In genomic region chr6:128574413-128574812, GRCh38 we compare ENCODE assay signal across 22 cellular contexts. TPM values are rescaled to one million over a fixed set of nuclear protein-coding genes. Genes with fewer than 3 reads are reported as not detected.
DNase-seq lines count a peak whose midpoint lies in the region; ATAC-seq, FAIRE-seq and TF ChIP-seq lines count a peak whose summit lies in the region.
"Had no signal": no experiment of that assay in that cellular context is flagged by ENCODE, and none has a peak within 500 bp of the region (broad histone marks: within the 10 kb centered on the region; RNA-seq: fewer than 3 reads in every experiment).

No MANE protein-coding gene starts in this region.

- ATAC-seq in GM18867 (IDR thresholded peaks at IDR 0.05; ENCODE audit: unreplicated experiment) = peak; percentile 42
- ATAC-seq in HG02623 (IDR thresholded peaks at IDR 0.05; ENCODE audit: unreplicated experiment) = peak; percentile 69
- ATAC-seq in HG03565 (IDR thresholded peaks at IDR 0.05; ENCODE audit: unreplicated experiment) = peak; percentile 54
- ATAC-seq: activated CD8-positive, alpha-beta T cell treated with anti-CD3 and anti-CD28 coated beads for 36 hours; Right ventricle myocardium inferior had no signal

- H3K36me3 ChIP-seq in thyroid gland (no peaks in the 10 kb centered on the region), hepatocyte (replicated peaks; ENCODE audit: insufficient read depth, low read depth) (no peaks in the 10 kb centered on the region)
- H3K36me3 ChIP-seq: neural progenitor cell had no signal

- no peaks in the 10 kb centered on the region for H4K20me1 ChIP-seq in hepatocyte (ENCODE audit: insufficient read depth, poor library complexity, severe bottlenecking)

- H3K4me2 ChIP-seq in hepatocyte = no peak overlapping the region
- H3K4me2 ChIP-seq: KMS-11, neural progenitor cell had no signal

- H3K27me3 ChIP-seq in thyroid gland = no peaks in the 10 kb centered on the region
- H3K27me3 ChIP-seq in hepatocyte = no peaks in the 10 kb centered on the region
- H3K27me3 ChIP-seq: neural progenitor cell had no signal

- TF ChIP-seq CTCF in thyroid gland (IDR thresholded peaks at IDR 0.05) (no peak), hepatocyte (IDR thresholded peaks at IDR 0.05; ENCODE audit: poor library complexity) (no peak)

- peak; percentile 48 for FAIRE-seq in GM12892 (lab: Jason Lieb, UNC)
- FAIRE-seq: bronchial epithelial cell, endometrium, kidney had no signal

- no peak for DNase-seq in GM12892 (ENCODE audit: insufficient read length)
- no peak for DNase-seq in thyroid gland
- DNase-seq in hepatocyte (ENCODE audit: low spot score) = no peak
- DNase-seq in T1000 (lab: John Stamatoyannopoulos, UW) = no peak
- DNase-seq in GM19238 (ENCODE audit: insufficient read length, low spot score) = no peak
- DNase-seq: activated CD8-positive, alpha-beta T cell treated with anti-CD3 and anti-CD28 coated beads for 36 hours; activated T-cell treated with anti-CD3 and anti-CD28 coated beads for 4 hours; amygdala; cortex of kidney; kidney; NCI-H82; OCI-M1; SW 1271 had no signal

- intact Hi-C loops in thyroid gland (cut with DNase I) = no loop called here

- H3K9me3 ChIP-seq in thyroid gland (no peaks in the 10 kb centered on the region), hepatocyte (ENCODE audit: low read depth) (no peaks in the 10 kb centered on the region)

- H3K27ac ChIP-seq in thyroid gland (no peak overlapping the region), hepatocyte (no peak overlapping the region)
- H3K27ac ChIP-seq: KMS-11, neural progenitor cell had no signal

- H3K4me3 ChIP-seq in thyroid gland (replicated peaks in 1 of 3) = no peak overlapping the region
- no peak overlapping the region for H3K4me3 ChIP-seq in hepatocyte
- H3K4me3 ChIP-seq: lung, neural progenitor cell had no signal

- H3K79me2 ChIP-seq in hepatocyte = no peaks in the 10 kb centered on the region

- H3K9me2 ChIP-seq in hepatocyte (replicated peaks; ENCODE audit: insufficient read depth) = no peaks in the 10 kb centered on the region

- H2AFZ ChIP-seq in hepatocyte = no peak overlapping the region
- H2AFZ ChIP-seq: neural progenitor cell had no signal

- no peaks in the 10 kb centered on the region for H3K4me1 ChIP-seq in thyroid gland
- H3K4me1 ChIP-seq in hepatocyte (ENCODE audit: insufficient read depth) = peaks cover 6% of the 10 kb centered on the region

- no peak for TF ChIP-seq POLR2A in GM12892 (IDR thresholded peaks at IDR 0.05; ENCODE audit: low read depth, low read length)
- TF ChIP-seq POLR2A in thyroid gland (IDR thresholded peaks at IDR 0.05) = no peak

RNA-seq across cellular contexts. Expression of gene PTPRK, which starts 54.0 kb away (rescaled TPM):
- 0.28 TPM for polyA plus RNA-seq in GM12892 (2012; ENCODE audit: missing spikeins)
- total RNA-seq in thyroid gland (10 to 100 TPM; 34.6 to 56.5 (median 47.0) TPM), hepatocyte (78.5 and 80.2 TPM in 2 replicates)
- 42.0 and 43.1 TPM in 2 replicates for polyA plus RNA-seq in hepatocyte
